In the genomic region with DNA sequence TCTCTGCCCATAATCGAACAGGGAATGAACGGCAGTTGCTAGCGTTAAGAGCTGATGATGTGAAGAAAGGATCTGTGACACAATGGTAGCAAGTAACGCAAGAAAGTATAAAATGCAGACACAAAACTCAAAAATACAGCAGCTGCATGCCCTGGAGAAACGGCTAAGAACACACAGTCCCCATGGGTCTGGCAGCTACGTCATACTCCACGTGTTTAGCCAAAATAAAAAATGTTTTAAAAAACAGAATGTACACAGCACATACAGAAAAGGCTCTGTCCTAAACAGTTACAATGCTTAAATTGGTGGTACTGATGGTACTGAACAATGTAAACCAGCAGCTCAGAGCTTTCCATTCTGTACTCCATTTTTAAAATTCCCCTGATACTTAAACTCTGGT, we compare ENCODE assay signal across 21 cellular contexts. TPM values are rescaled to one million over a fixed set of nuclear protein-coding genes. Genes with fewer than 3 reads are reported as not detected.
"Had no signal": no experiment of that assay in that cellular context is flagged by ENCODE, and none has a peak within 500 bp of the region (broad histone marks: within the 10 kb centered on the region; RNA-seq: fewer than 3 reads in every experiment).

No MANE protein-coding gene starts in this region.

- H3K27ac ChIP-seq: coronary artery, esophagus squamous epithelium, lower lobe of right lung, neural progenitor cell, parathyroid adenoma, right atrium auricular region, skin epidermis, spleen, suprapubic skin, vagina had no signal

- H3K4me1 Mint-ChIP-seq: stimulated activated memory B cell treated with anti-CD40 and anti-IgM and Interleukin-4, amounts not matched to agents 10 μg/mL and 1 μg/mL and 100 μg/mL, for 72 hours had no signal

- H3K27me3 ChIP-seq: esophagus squamous epithelium, neural progenitor cell, right atrium auricular region, spleen, suprapubic skin, vagina had no signal

- H3K4me2 ChIP-seq: neural progenitor cell had no signal

- H3K9ac ChIP-seq: neural progenitor cell, parathyroid adenoma had no signal

- H3K79me2 ChIP-seq: parathyroid adenoma had no signal

- H3K9me3 Mint-ChIP-seq: naive B cell; natural killer cell treated with Interleukin-12 subunit alpha and Interleukin-12 subunit beta and Interleukin-15 and Interleukin-18, amount 100 ng/mL, for 72 hours; neural progenitor cell; stimulated activated memory B cell treated with anti-CD40 and anti-IgM and Interleukin-4, amounts not matched to agents 10 μg/mL and 1 μg/mL and 100 μg/mL, for 72 hours; stimulated activated naive CD8-positive, alpha-beta T cell treated with anti-CD3 and anti-CD28 coated beads, Interleukin-15, Interleukin-2, amounts not matched to agents 100 ng/mL and 50 ng/mL, for 24 hours had no signal

- H3K36me3 Mint-ChIP-seq: natural killer cell treated with Interleukin-12 subunit alpha and Interleukin-12 subunit beta and Interleukin-15 and Interleukin-18, amount 100 ng/mL, for 72 hours had no signal

- H3K9me3 ChIP-seq: esophagus squamous epithelium, lower lobe of right lung, right atrium auricular region, spleen, suprapubic skin, vagina had no signal

- H3K4me3 ChIP-seq: coronary artery, esophagus squamous epithelium, lower lobe of right lung, neural progenitor cell, right atrium auricular region, skin epidermis, spleen, suprapubic skin, vagina had no signal

- H3K27me3 Mint-ChIP-seq: naive B cell; natural killer cell treated with Interleukin-12 subunit alpha and Interleukin-12 subunit beta and Interleukin-15 and Interleukin-18, amount 100 ng/mL, for 72 hours; progenitor cell of endocrine pancreas; stimulated activated memory B cell treated with anti-CD40 and anti-IgM and Interleukin-4, amounts not matched to agents 10 μg/mL and 1 μg/mL and 100 μg/mL, for 72 hours; stimulated activated naive CD8-positive, alpha-beta T cell treated with anti-CD3 and anti-CD28 coated beads, Interleukin-15, Interleukin-2, amounts not matched to agents 100 ng/mL and 50 ng/mL, for 24 hours had no signal

- H3K27ac Mint-ChIP-seq: naive B cell; natural killer cell treated with Interleukin-12 subunit alpha and Interleukin-12 subunit beta and Interleukin-15 and Interleukin-18, amount 100 ng/mL, for 72 hours; neural progenitor cell; progenitor cell of endocrine pancreas; stimulated activated memory B cell treated with anti-CD40 and anti-IgM and Interleukin-4, amounts not matched to agents 10 μg/mL and 1 μg/mL and 100 μg/mL, for 72 hours; stimulated activated naive CD8-positive, alpha-beta T cell treated with anti-CD3 and anti-CD28 coated beads, Interleukin-15, Interleukin-2, amounts not matched to agents 100 ng/mL and 50 ng/mL, for 24 hours had no signal

- H2AFZ ChIP-seq: neural progenitor cell, parathyroid adenoma had no signal

- H3K4me1 ChIP-seq: esophagus squamous epithelium, lower lobe of right lung, neural progenitor cell, right atrium auricular region, spleen, suprapubic skin, vagina had no signal

- H3K4me3 Mint-ChIP-seq: naive B cell; natural killer cell treated with Interleukin-12 subunit alpha and Interleukin-12 subunit beta and Interleukin-15 and Interleukin-18, amount 100 ng/mL, for 72 hours; neural progenitor cell; stimulated activated memory B cell treated with anti-CD40 and anti-IgM and Interleukin-4, amounts not matched to agents 10 μg/mL and 1 μg/mL and 100 μg/mL, for 72 hours; stimulated activated naive CD8-positive, alpha-beta T cell treated with anti-CD3 and anti-CD28 coated beads, Interleukin-15, Interleukin-2, amounts not matched to agents 100 ng/mL and 50 ng/mL, for 24 hours had no signal

- DNase-seq: dermis blood vessel endothelial cell; effector memory CD4-positive, alpha-beta T cell; esophagus squamous epithelium; foreskin melanocyte; left ventricle myocardium superior; lower lobe of right lung; naive B cell; spleen; stimulated activated CD4-positive, alpha-beta T cell treated with anti-CD3 and anti-CD28 coated beads, Interleukin-4, amount 100 ng/mL, for 4 hours had no signal

- ATAC-seq: left ventricle myocardium superior; lower lobe of right lung; natural killer cell treated with Interleukin-12 subunit alpha and Interleukin-12 subunit beta and Interleukin-15 and Interleukin-18, amount 100 ng/mL, for 72 hours; stimulated activated memory B cell treated with anti-CD40 and anti-IgM and Interleukin-4, amounts not matched to agents 10 μg/mL and 1 μg/mL and 100 μg/mL, for 72 hours had no signal

RNA-seq across cellular contexts. Expression of a gene that starts 34.4 kb away (rescaled TPM):
- total RNA-seq: epithelial cell of proximal tubule, left ventricle myocardium superior had no signal
